ENCODE assay signal across 16 cellular contexts in the genomic region with DNA sequence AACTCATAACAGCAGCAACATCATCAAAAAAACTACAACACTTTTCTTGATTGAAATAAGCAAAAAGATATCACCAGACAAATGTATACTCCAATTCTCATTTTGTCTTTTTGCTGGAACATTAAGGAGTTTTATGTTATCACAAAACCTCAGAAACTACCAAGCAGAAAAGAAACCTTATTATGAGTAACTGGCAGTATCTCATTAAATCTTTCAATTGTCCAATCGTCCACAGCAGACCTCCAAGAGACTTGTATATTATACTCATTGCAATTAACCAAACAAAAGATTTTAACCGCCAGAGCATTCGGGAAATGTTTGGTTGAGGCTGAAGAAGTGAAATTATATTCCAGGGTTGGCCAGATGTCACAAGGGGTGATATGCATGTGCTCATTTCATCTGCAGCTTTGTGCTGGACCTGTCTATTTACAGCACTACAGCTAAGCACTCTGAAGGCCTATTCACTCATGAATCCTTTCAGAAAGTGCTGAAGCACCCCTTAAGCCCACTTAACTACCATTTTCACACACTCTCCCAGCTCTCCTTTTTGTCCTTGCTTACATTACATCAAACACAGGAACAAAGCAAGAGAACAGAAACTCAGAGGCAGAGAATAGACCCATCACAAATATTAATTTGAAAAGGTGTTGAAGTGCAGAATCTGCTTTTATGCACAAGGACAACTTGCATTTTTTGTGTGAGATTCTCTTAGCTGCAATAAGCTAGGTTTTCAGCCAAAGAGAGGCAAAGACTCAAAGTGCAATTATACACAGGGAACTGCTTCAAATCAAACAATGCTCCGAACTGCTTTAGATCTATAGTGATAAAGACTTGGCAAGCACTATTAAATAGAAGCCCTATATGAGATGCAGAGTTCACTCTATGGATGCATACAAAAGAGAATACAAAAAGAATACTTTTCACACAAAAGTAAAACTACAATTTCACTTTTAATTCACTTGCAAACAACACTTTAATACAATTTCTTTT.
DNase-seq lines count a peak whose midpoint lies in the region; ATAC-seq, FAIRE-seq and TF ChIP-seq lines count a peak whose summit lies in the region.
"Had no signal": no experiment of that assay in that cellular context is flagged by ENCODE, and none has a peak within 500 bp of the region (broad histone marks: within the 10 kb centered on the region; RNA-seq: fewer than 3 reads in every experiment).

No MANE protein-coding gene starts in this region.

- H3K27me3 ChIP-seq in right cardiac atrium (ENCODE audit: control insufficient read depth, insufficient read depth) (no peaks in the 10 kb centered on the region), heart right ventricle (no peaks in the 10 kb centered on the region), keratinocyte (ENCODE audit: control insufficient read depth, extremely low read depth, insufficient read depth, low read length) (no peaks in the 10 kb centered on the region)
- H3K27me3 ChIP-seq: ovary had no signal

- H3K27me3 Mint-ChIP-seq in activated naive CD4-positive, alpha-beta T cell treated with anti-CD3 and anti-CD28 coated beads, Interleukin-2, amount 10 ng/mL, durations not matched to agents 7 days and 5 days: no peaks in the 10 kb centered on the region
- H3K27me3 Mint-ChIP-seq in natural killer cell (ENCODE audit: low read depth in 2 of 2): no peaks in the 10 kb centered on the region

- H3K9me3 ChIP-seq in right cardiac atrium (ENCODE audit: control insufficient read depth, low read length) (no peaks in the 10 kb centered on the region), heart right ventricle (no peaks in the 10 kb centered on the region), keratinocyte (ENCODE audit: control insufficient read depth, low read depth, low read length) (no peaks in the 10 kb centered on the region)
- H3K9me3 ChIP-seq: ovary had no signal

- no peak for TF ChIP-seq CTCF in heart right ventricle (IDR thresholded peaks at IDR 0.05)
- TF ChIP-seq CTCF in keratinocyte (optimal IDR thresholded peaks at IDR 0.05 in 1 of 3, IDR thresholded peaks at IDR 0.05 in 1 of 3, conservative IDR thresholded peaks at IDR 0.05 in 1 of 3; ENCODE audit: extremely low read depth in 1 of 3, insufficient read depth in 2 of 3, low read length in 3 of 3): no peak
- no peak for TF ChIP-seq CTCF in natural killer cell (IDR thresholded peaks at IDR 0.05)

- CTCF ChIA-PET in activated naive CD4-positive, alpha-beta T cell treated with anti-CD3 and anti-CD28 coated beads, Interleukin-2, amount 10 ng/mL, durations not matched to agents 7 days and 5 days (lab: Charles Lee): no interaction called here

- H3K4me3 ChIP-seq in right cardiac atrium (ENCODE audit: low read length): no peak overlapping the region
- H3K4me3 ChIP-seq in heart right ventricle: no peak overlapping the region
- H3K4me3 ChIP-seq in keratinocyte (ENCODE audit: control insufficient read depth in 2 of 3, extremely low read depth in 1 of 3, insufficient read depth in 2 of 3, low read depth in 1 of 3, low read length in 3 of 3): no peak overlapping the region
- H3K4me3 ChIP-seq: K562, ovary had no signal

- no peak overlapping the region for H3K4me2 ChIP-seq in keratinocyte (ENCODE audit: control insufficient read depth, extremely low read depth, insufficient read depth, low read depth, low read length)

- DNase-seq in right cardiac atrium: no peak
- no peak for DNase-seq in heart right ventricle
- peak; percentile 77 for DNase-seq in NCI-H510A treated with DMSO at 0.1 percent for 48 hours (lab: John Stamatoyannopoulos, UW)
- no peak for DNase-seq in keratinocyte (ENCODE audit: low read depth, low spot score)
- DNase-seq in occipital lobe (lab: John Stamatoyannopoulos, UW): no peak
- DNase-seq in activated naive CD4-positive, alpha-beta T cell treated with anti-CD3 and anti-CD28 coated beads, Interleukin-2, amount 10 ng/mL, durations not matched to agents 7 days and 5 days: no peak
- no peak for DNase-seq in natural killer cell
- DNase-seq: ACHN; activated CD8-positive, alpha-beta T cell treated with anti-CD3 and anti-CD28 coated beads, Interleukin-2, amount 10 ng/mL, durations not matched to agents 7 days and 5 days; activated naive CD4-positive, alpha-beta T cell treated with Interleukin-2 at 50 U/mL for 16 hours; caudate nucleus; ovary; Right ventricle myocardium superior; stimulated activated CD4-positive, alpha-beta T cell treated with anti-CD3 and anti-CD28 coated beads, Interleukin-15, amount 100 ng/mL, for 24 hours had no signal

- H3K27ac ChIP-seq in right cardiac atrium (ENCODE audit: low read length) (no peak overlapping the region), heart right ventricle (no peak overlapping the region), keratinocyte (ENCODE audit: control insufficient read depth, insufficient read depth, low read length) (no peak overlapping the region)
- H3K27ac ChIP-seq: ovary had no signal

- H3K4me1 ChIP-seq in right cardiac atrium (ENCODE audit: control insufficient read depth, insufficient read depth, low read length): no peaks in the 10 kb centered on the region
- peaks cover 0 to 10% (median 0%) of the 10 kb centered on the region in 9 donors for H3K4me1 ChIP-seq in heart right ventricle
- no peaks in the 10 kb centered on the region for H3K4me1 ChIP-seq in keratinocyte (ENCODE audit: control insufficient read depth, extremely low read depth, insufficient read depth, low read length)

- H3K4me3 Mint-ChIP-seq in activated naive CD4-positive, alpha-beta T cell treated with anti-CD3 and anti-CD28 coated beads, Interleukin-2, amount 10 ng/mL, durations not matched to agents 7 days and 5 days: no peak overlapping the region
- no peak overlapping the region for H3K4me3 Mint-ChIP-seq in natural killer cell
- H3K4me3 Mint-ChIP-seq: activated CD8-positive, alpha-beta T cell treated with anti-CD3 and anti-CD28 coated beads, Interleukin-2, amount 10 ng/mL, durations not matched to agents 7 days and 5 days had no signal

- FAIRE-seq in keratinocyte (lab: Jason Lieb, UNC): peak; percentile 23
- FAIRE-seq: K562 had no signal

- WGBS in right cardiac atrium: 65% methylated on average over 4 of the region's 4 CpGs
- 77% methylated on average over 4 of the region's 4 CpGs for WGBS in heart right ventricle, 2 donors

- no peaks in the 10 kb centered on the region for H3K9me1 ChIP-seq in keratinocyte (ENCODE audit: control insufficient read depth, extremely low read depth, insufficient read depth, low read length)

- ATAC-seq in right cardiac atrium (peak; percentile 39 to 40), heart right ventricle (no peak), GM21390 (IDR thresholded peaks at IDR 0.05; ENCODE audit: unreplicated experiment) (no peak), natural killer cell (no peak)
- ATAC-seq: activated CD8-positive, alpha-beta T cell treated with anti-CD3 and anti-CD28 coated beads, Interleukin-2, amount 10 ng/mL, durations not matched to agents 7 days and 5 days; K562 had no signal

- H3K27ac Mint-ChIP-seq in activated naive CD4-positive, alpha-beta T cell treated with anti-CD3 and anti-CD28 coated beads, Interleukin-2, amount 10 ng/mL, durations not matched to agents 7 days and 5 days: no peak overlapping the region
- no peak overlapping the region for H3K27ac Mint-ChIP-seq in natural killer cell
- H3K27ac Mint-ChIP-seq: activated CD8-positive, alpha-beta T cell treated with anti-CD3 and anti-CD28 coated beads, Interleukin-2, amount 10 ng/mL, durations not matched to agents 7 days and 5 days had no signal

- H4K20me1 ChIP-seq in keratinocyte (ENCODE audit: control insufficient read depth, extremely low read depth, insufficient read depth, low read length): no peaks in the 10 kb centered on the region

- no peaks in the 10 kb centered on the region for H3K79me2 ChIP-seq in keratinocyte (ENCODE audit: control insufficient read depth, insufficient read depth, low read length)

- H2AFZ ChIP-seq in keratinocyte (ENCODE audit: control insufficient read depth, low read length): no peak overlapping the region

- H3K4me1 Mint-ChIP-seq in activated naive CD4-positive, alpha-beta T cell treated with anti-CD3 and anti-CD28 coated beads, Interleukin-2, amount 10 ng/mL, durations not matched to agents 7 days and 5 days: peaks cover 10% of the 10 kb centered on the region
- peaks cover 9 to 17% of the 10 kb centered on the region in 2 donors for H3K4me1 Mint-ChIP-seq in natural killer cell

- no peaks in the 10 kb centered on the region for H3K36me3 Mint-ChIP-seq in activated naive CD4-positive, alpha-beta T cell treated with anti-CD3 and anti-CD28 coated beads, Interleukin-2, amount 10 ng/mL, durations not matched to agents 7 days and 5 days
- H3K36me3 Mint-ChIP-seq in natural killer cell: no peaks in the 10 kb centered on the region

- no peak overlapping the region for H3K9ac ChIP-seq in keratinocyte (ENCODE audit: control insufficient read depth, extremely low read depth, insufficient read depth, low read length)

- no peaks in the 10 kb centered on the region for H3K36me3 ChIP-seq in heart right ventricle
- no peaks in the 10 kb centered on the region for H3K36me3 ChIP-seq in keratinocyte (ENCODE audit: control insufficient read depth in 2 of 2, extremely low read depth in 1 of 2, insufficient read depth in 2 of 2, low read length in 2 of 2)
- H3K36me3 ChIP-seq: ovary had no signal

- dilution Hi-C loops in keratinocyte (cut with MboI; ENCODE audit: extremely low pct_ligation_motif_present, low sequenced_read_pairs): no loop called here

- intact Hi-C loops in right cardiac atrium (cut with DNase I): no loop called here
- intact Hi-C loops in heart right ventricle (cut with DNase I): no loop called here
- intact Hi-C loops in natural killer cell (cut with micrococcal nuclease): no loop called here

- no peaks in the 10 kb centered on the region for H3K9me3 Mint-ChIP-seq in activated naive CD4-positive, alpha-beta T cell treated with anti-CD3 and anti-CD28 coated beads, Interleukin-2, amount 10 ng/mL, durations not matched to agents 7 days and 5 days
- no peaks in the 10 kb centered on the region for H3K9me3 Mint-ChIP-seq in natural killer cell

Comparison
In these comparisons a context has a peak if more than half of its experiments do, and no peak if none do; other contexts are left out.
1. ATAC-seq: peak in right cardiac atrium (2 of 2); none in heart right ventricle (0 of 8), GM21390 (single experiment) and natural killer cell (0 of 3).